Comparison of ENCODE assay signal across 21 cellular contexts in the genomic region with DNA sequence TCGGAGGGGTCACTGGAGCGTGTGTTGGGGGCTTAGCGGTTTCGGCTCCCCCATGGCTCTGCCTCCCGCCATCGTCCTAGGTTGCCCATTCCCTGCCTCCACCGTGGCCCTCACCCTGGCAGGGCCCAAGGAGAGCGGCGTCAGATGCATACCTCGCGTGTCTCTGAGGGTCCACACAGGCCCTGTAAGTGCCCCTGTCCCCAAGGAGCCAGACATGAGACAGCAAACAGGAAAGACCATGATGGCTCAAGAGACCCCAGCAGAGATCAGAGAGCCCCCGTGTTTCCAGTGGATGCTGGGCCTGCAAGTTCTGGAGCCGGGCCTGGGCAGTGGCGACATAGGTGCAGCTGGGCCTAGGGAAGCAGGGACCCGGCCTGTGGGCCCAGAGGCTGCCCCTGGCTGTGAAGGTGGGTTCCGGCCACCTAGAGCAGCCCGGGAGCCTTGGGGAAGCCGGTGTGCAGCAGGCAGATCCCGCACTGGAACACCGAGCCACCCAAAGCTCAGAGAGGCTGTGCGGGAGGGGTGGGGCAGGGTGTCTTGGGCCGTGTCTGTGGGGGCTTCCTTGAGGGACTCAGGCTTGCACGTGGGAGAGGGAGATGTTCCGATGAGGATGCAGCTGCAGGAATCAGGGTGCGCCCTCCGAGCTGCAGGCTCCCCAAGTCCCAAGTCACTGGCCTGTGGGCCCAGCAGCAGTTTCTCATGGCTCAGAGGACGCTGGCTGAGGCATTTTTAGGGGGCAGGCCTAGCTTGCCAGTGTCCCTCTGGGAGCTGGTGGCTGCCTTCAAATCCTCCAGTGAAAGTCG.
A peak's percentile ranks its signal among the peaks of the same experiment; 100 is the strongest.
DNase-seq lines count a peak whose midpoint lies in the region; ATAC-seq and TF ChIP-seq lines count a peak whose summit lies in the region.
"Had no signal": no experiment of that assay in that cellular context is flagged by ENCODE, and none has a peak within 500 bp of the region (broad histone marks: within the 10 kb centered on the region; RNA-seq: fewer than 3 reads in every experiment).

No MANE protein-coding gene starts in this region.

- no peaks in the 10 kb centered on the region for H3K36me3 Mint-ChIP-seq in T-helper 17 cell (ENCODE audit: low read depth)
- H3K36me3 Mint-ChIP-seq: CD8-positive, alpha-beta memory T cell had no signal

- WGBS in spleen, 5 donors: 93 to 97% (median 95%) methylated on average over 17 to 28 of the region's 28 CpGs

- H3K9me3 ChIP-seq in T-helper 17 cell (ENCODE audit: control insufficient read depth, low read length, poor library complexity, severe bottlenecking) (no peaks in the 10 kb centered on the region), left lung (no peaks in the 10 kb centered on the region), spleen (no peaks in the 10 kb centered on the region)
- H3K9me3 ChIP-seq: MG63, tibial nerve had no signal

- TF ChIP-seq CTCF in left lung (IDR thresholded peaks at IDR 0.05) (no peak), spleen (IDR thresholded peaks at IDR 0.05 in 8 of 11, conservative IDR thresholded peaks at IDR 0.05 in 3 of 11) (no peak)

- H3K27ac Mint-ChIP-seq in T-helper 17 cell: peak overlapping the region; percentile 32
- H3K27ac Mint-ChIP-seq: CD8-positive, alpha-beta memory T cell had no signal

- H3K27me3 Mint-ChIP-seq in T-helper 17 cell: no peaks in the 10 kb centered on the region
- H3K27me3 Mint-ChIP-seq: CD8-positive, alpha-beta memory T cell had no signal

- DNase-seq in activated CD8-positive, alpha-beta memory T cell treated with anti-CD3 and anti-CD28 coated beads, Interleukin-2, amount 50 U/mL, for 4 hours: peak; percentile 9
- no peak for DNase-seq in activated CD8-positive, alpha-beta memory T cell treated with anti-CD3 and anti-CD28 coated beads, Interleukin-2, amount 50 U/mL, for 48 hours
- DNase-seq in T-helper 17 cell (peak in 1 of 3 donors; percentile 4), left lung (peak; percentile 26 to 63), spleen (peak; percentile 56), germinal center (ENCODE audit: low spot score) (no peak), islet precursor cell (no peak)
- DNase-seq: 8988T; activated CD4-positive, alpha-beta T cell treated with anti-CD3 and anti-CD28 coated beads, Interleukin-2, amount 50 U/mL, for 4 hours; DMS53; GDM1; KBM-7; mesenchymal stem cell; MG63; NCI-H1436; NCI-H774; retina; stimulated activated naive CD8-positive, alpha-beta T cell treated with anti-CD3 and anti-CD28 coated beads, Interleukin-15, Interleukin-2, amounts not matched to agents 100 U/mL and 50 U/mL, for 24 hours had no signal

- no peaks in the 10 kb centered on the region for H3K4me1 ChIP-seq in left lung
- peaks cover 0 to 7% (median 0%) of the 10 kb centered on the region in 6 donors for H3K4me1 ChIP-seq in spleen

- intact Hi-C loops in left lung (cut with DNase I): no loop called here
- intact Hi-C loops in spleen (cut with DNase I; ENCODE audit: low total_unique reads): no loop called here

- H3K4me1 Mint-ChIP-seq in T-helper 17 cell: no peaks in the 10 kb centered on the region

- no peak for TF ChIP-seq POLR2A in spleen (IDR thresholded peaks at IDR 0.05)

- H3K4me3 ChIP-seq in left lung: no peak overlapping the region
- no peak overlapping the region for H3K4me3 ChIP-seq in spleen
- H3K4me3 ChIP-seq: MG63, tibial nerve had no signal

- ATAC-seq in T-helper 17 cell (no peak), left lung (no peak), GM21619 (IDR thresholded peaks at IDR 0.05; ENCODE audit: unreplicated experiment) (no peak)
- ATAC-seq: stimulated activated naive CD8-positive, alpha-beta T cell treated with anti-CD3 and anti-CD28 coated beads, Interleukin-15, Interleukin-2, amounts not matched to agents 100 U/mL and 50 U/mL, for 24 hours had no signal

- H3K27me3 ChIP-seq in left lung (no peaks in the 10 kb centered on the region), spleen (replicated peaks in 1 of 7) (no peaks in the 10 kb centered on the region)
- H3K27me3 ChIP-seq: MG63, tibial nerve had no signal

- H3K36me3 ChIP-seq in left lung (peaks cover 0 to 21% of the 10 kb centered on the region in 2 donors), spleen (peaks cover 0 to 52% (median 4%) of the 10 kb centered on the region in 6 donors)
- H3K36me3 ChIP-seq: MG63, tibial nerve had no signal

- H3K4me3 Mint-ChIP-seq in T-helper 17 cell: no peak overlapping the region
- H3K4me3 Mint-ChIP-seq: CD8-positive, alpha-beta memory T cell had no signal

- no peak overlapping the region for H3K27ac ChIP-seq in left lung
- no peak overlapping the region for H3K27ac ChIP-seq in spleen
- H3K27ac ChIP-seq: tibial nerve had no signal

Comparison
In these comparisons a context has a peak if more than half of its experiments do, and no peak if none do; other contexts are left out.
1. DNase-seq: peak in activated CD8-positive, alpha-beta memory T cell treated with anti-CD3 and anti-CD28 coated beads, Interleukin-2, amount 50 U/mL, for 4 hours (single experiment), left lung (2 of 2) and spleen (single experiment); none in activated CD8-positive, alpha-beta memory T cell treated with anti-CD3 and anti-CD28 coated beads, Interleukin-2, amount 50 U/mL, for 48 hours (single experiment), germinal center (single experiment) and islet precursor cell (single experiment).